ENCODE assay signal across 2 cellular contexts in genomic region chr9:98521141-98521540, GRCh38.
TF ChIP-seq lines count a peak whose summit lies in the region.

No MANE protein-coding gene starts in this region.

TF ChIP-seq in SK-N-SH, 30 proteins besides CTCF, POLR2A, EP300 and RAD21 (continued from another document):
- no peak for TF ChIP-seq ZBTB33 (IDR thresholded peaks at IDR 0.05; ENCODE audit: borderline replicate concordance, low read depth)
- 0 out of 2 replicates have a peak, but pooled peaks have one; percentile 25 for TF ChIP-seq NFIC (IDR thresholded peaks at IDR 0.05; ENCODE audit: borderline replicate concordance)
- TF ChIP-seq MXI1 (IDR thresholded peaks at IDR 0.05; ENCODE audit: low read depth, low read length), result no peak
- TF ChIP-seq POLR2AphosphoS5 (IDR thresholded peaks at IDR 0.05; ENCODE audit: low read depth, low read length), result no peak
- 0 out of 2 replicates have a peak, but pooled peaks have one; percentile 4 for TF ChIP-seq PBX3 (IDR thresholded peaks at IDR 0.05)
TF ChIP-seq in SK-N-SH: peak in this region for 3.

TF ChIP-seq in SK-N-SH treated with all-trans-retinoic acid at 6 μM for 48 hours, 23 proteins besides CTCF, POLR2A, EP300 and RAD21 (continued from another document):
- TF ChIP-seq CREB5 (CRISPR knock-in tag; IDR thresholded peaks at IDR 0.05; ENCODE audit: low read depth) (no peak), RARB (CRISPR knock-in tag; IDR thresholded peaks at IDR 0.05) (no peak)
